In genomic region chr2:39160982-39161381, GRCh38 we compare ENCODE assay signal across 1 cellular context.
TF ChIP-seq lines count a peak whose summit lies in the region.

No MANE protein-coding gene starts in this region.

TF ChIP-seq in SK-N-SH, 30 proteins besides CTCF, POLR2A, EP300 and RAD21 (continued from another document):
- TF ChIP-seq USF1 (IDR thresholded peaks at IDR 0.05; ENCODE audit: borderline replicate concordance, low read depth) (no peak), TEAD4 (IDR thresholded peaks at IDR 0.05; ENCODE audit: borderline replicate concordance, insufficient read depth) (no peak), ZBTB33 (IDR thresholded peaks at IDR 0.05; ENCODE audit: borderline replicate concordance, low read depth) (no peak), RCOR1 (IDR thresholded peaks at IDR 0.05; ENCODE audit: low read length) (no peak), USF2 (IDR thresholded peaks at IDR 0.05; ENCODE audit: borderline replicate concordance, low read depth, low read length) (no peak), SMC3 (IDR thresholded peaks at IDR 0.05; ENCODE audit: low read depth, low read length) (no peak), SIN3A (IDR thresholded peaks at IDR 0.05; ENCODE audit: borderline replicate concordance, low read depth, low read length) (no peak), RXRA (IDR thresholded peaks at IDR 0.05; ENCODE audit: borderline replicate concordance, low read depth) (no peak), FOXM1 (IDR thresholded peaks at IDR 0.05; ENCODE audit: low read depth) (no peak)
- TF ChIP-seq, protein P1, sequence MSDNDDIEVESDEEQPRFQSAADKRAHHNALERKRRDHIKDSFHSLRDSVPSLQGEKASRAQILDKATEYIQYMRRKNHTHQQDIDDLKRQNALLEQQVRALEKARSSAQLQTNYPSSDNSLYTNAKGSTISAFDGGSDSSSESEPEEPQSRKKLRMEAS (IDR thresholded peaks at IDR 0.05; ENCODE audit: low read depth) = no peak
